In genomic region chr9:124041817-124042116, GRCh38 we compare ENCODE assay signal across 19 cellular contexts. TPM values are rescaled to one million over a fixed set of nuclear protein-coding genes. Genes with fewer than 3 reads are reported as not detected.
DNase-seq lines count a peak whose midpoint lies in the region; ATAC-seq and TF ChIP-seq lines count a peak whose summit lies in the region.
"Had no signal": no experiment of that assay in that cellular context is flagged by ENCODE, and none has a peak within 500 bp of the region (broad histone marks: within the 10 kb centered on the region; RNA-seq: fewer than 3 reads in every experiment).

No MANE protein-coding gene starts in this region.

- no peak overlapping the region for H3K9ac ChIP-seq in OCI-LY3 (ENCODE audit: low read length)

- no peak overlapping the region for H3K4me3 ChIP-seq in OCI-LY3 (ENCODE audit: low read length)
- H3K4me3 ChIP-seq: ovary had no signal

- peaks cover 37% of the 10 kb centered on the region for H3K27me3 ChIP-seq in OCI-LY3 (ENCODE audit: low read depth, low read length)
- H3K27me3 ChIP-seq: ovary had no signal

- no peaks in the 10 kb centered on the region for H3K79me2 ChIP-seq in OCI-LY3 (ENCODE audit: low read length)

- TF ChIP-seq CTCF in natural killer cell (IDR thresholded peaks at IDR 0.05) (no peak), OCI-LY3 (IDR thresholded peaks at IDR 0.05; ENCODE audit: low read depth, low read length) (no peak), type B pancreatic cell (conservative IDR thresholded peaks at IDR 0.05) (no peak)

- no peak for ATAC-seq in natural killer cell treated with Interleukin-12 subunit alpha and Interleukin-12 subunit beta and Interleukin-15 and Interleukin-18, amount 100 ng/mL, for 72 hours
- no peak for ATAC-seq in natural killer cell
- ATAC-seq in left colon: peak; percentile 17
- no peak for ATAC-seq in HG02870 (IDR thresholded peaks at IDR 0.05; ENCODE audit: unreplicated experiment)
- ATAC-seq: Right ventricle myocardium inferior had no signal

- H3K9me3 Mint-ChIP-seq in natural killer cell treated with Interleukin-12 subunit alpha and Interleukin-12 subunit beta and Interleukin-15 and Interleukin-18, amount 100 ng/mL, for 72 hours: no peaks in the 10 kb centered on the region
- H3K9me3 Mint-ChIP-seq in natural killer cell (no peaks in the 10 kb centered on the region), type B pancreatic cell (no peaks in the 10 kb centered on the region)
- H3K9me3 Mint-ChIP-seq: activated CD4-positive, alpha-beta memory T cell treated with anti-CD3 and anti-CD28 coated beads, Interleukin-2, amount 10 ng/mL, durations not matched to agents 7 days and 5 days; dendritic cell treated with granulocyte-macrophage colony-stimulating factor and Interleukin-4, amounts not matched to agents 40 ng/mL and 50 ng/mL, for 4 days had no signal

- no peak overlapping the region for H2AFZ ChIP-seq in OCI-LY3 (ENCODE audit: low read depth, low read length)

- intact Hi-C loops in natural killer cell (cut with micrococcal nuclease) (loop anchor here (1.0 to 5.0 kb wide), 2 partner anchors 317 to 639 kb away; no protein-coding TSS in a partner anchor), left colon (cut with DNase I, micrococcal nuclease) (loop anchor here in 1 of 2 donors (5.0 kb wide), 1 partner anchor 499 kb away; no protein-coding TSS in a partner anchor)

- H3K36me3 Mint-ChIP-seq in natural killer cell treated with Interleukin-12 subunit alpha and Interleukin-12 subunit beta and Interleukin-15 and Interleukin-18, amount 100 ng/mL, for 72 hours: no peaks in the 10 kb centered on the region
- no peaks in the 10 kb centered on the region for H3K36me3 Mint-ChIP-seq in natural killer cell
- no peaks in the 10 kb centered on the region for H3K36me3 Mint-ChIP-seq in type B pancreatic cell

- H3K4me1 ChIP-seq in OCI-LY3 (ENCODE audit: low read length): no peaks in the 10 kb centered on the region; the same call in 1 of the 2 replicates

- no peak overlapping the region for H3K27ac ChIP-seq in OCI-LY3 (ENCODE audit: low read length)
- H3K27ac ChIP-seq: breast epithelium, epithelial cell of prostate, ovary had no signal

- peak overlapping the region; percentile 13 for H3K4me3 Mint-ChIP-seq in natural killer cell treated with Interleukin-12 subunit alpha and Interleukin-12 subunit beta and Interleukin-15 and Interleukin-18, amount 100 ng/mL, for 72 hours
- H3K4me3 Mint-ChIP-seq in natural killer cell (no peak overlapping the region), type B pancreatic cell (peak overlapping the region; percentile 53)
- H3K4me3 Mint-ChIP-seq: activated CD4-positive, alpha-beta memory T cell treated with anti-CD3 and anti-CD28 coated beads, Interleukin-2, amount 10 ng/mL, durations not matched to agents 7 days and 5 days had no signal

- H3K9me3 ChIP-seq in OCI-LY3 (ENCODE audit: insufficient read depth, low read length): no peaks in the 10 kb centered on the region
- H3K9me3 ChIP-seq: breast epithelium, ovary had no signal

- no peaks in the 10 kb centered on the region for H3K4me1 Mint-ChIP-seq in natural killer cell treated with Interleukin-12 subunit alpha and Interleukin-12 subunit beta and Interleukin-15 and Interleukin-18, amount 100 ng/mL, for 72 hours (ENCODE audit: low read depth in 2 of 2)
- H3K4me1 Mint-ChIP-seq in natural killer cell (peaks cover 0 to 7% of the 10 kb centered on the region in 2 donors), type B pancreatic cell (ENCODE audit: unreplicated experiment) (peaks cover 6% of the 10 kb centered on the region)

- H3K36me3 ChIP-seq in OCI-LY3 (replicated peaks; ENCODE audit: low read depth, low read length): no peaks in the 10 kb centered on the region
- H3K36me3 ChIP-seq: breast epithelium, ovary had no signal

- DNase-seq in natural killer cell treated with Interleukin-12 subunit alpha and Interleukin-12 subunit beta and Interleukin-15 and Interleukin-18, amount 100 ng/mL, for 72 hours (ENCODE audit: low spot score): no peak
- DNase-seq in natural killer cell (no peak), left colon (no peak), type B pancreatic cell (ENCODE audit: extremely low spot score, unreplicated experiment) (no peak), NCI-H526 (lab: John Stamatoyannopoulos, UW) (no peak), H4 (ENCODE audit: low spot score) (no peak)
- DNase-seq: activated CD4-positive, alpha-beta memory T cell treated with anti-CD3 and anti-CD28 coated beads, Interleukin-2, amount 10 ng/mL, durations not matched to agents 7 days and 5 days; activated T-cell treated with anti-CD3 and anti-CD28 coated beads, Interleukin-2, amount 50 U/mL, for 1 hour; left cardiac atrium; NCI-H146; ovary; stimulated activated CD4-positive, alpha-beta T cell treated with anti-CD3 and anti-CD28 coated beads, Interleukin-1b, Interleukin-23, amount 100 ng/mL, for 48 hours had no signal

- peak overlapping the region; percentile 80; the same call in 1 of the 2 replicates for H3K4me2 ChIP-seq in OCI-LY3 (ENCODE audit: low read length)

- H3K27me3 Mint-ChIP-seq in natural killer cell treated with Interleukin-12 subunit alpha and Interleukin-12 subunit beta and Interleukin-15 and Interleukin-18, amount 100 ng/mL, for 72 hours: peaks cover 43 to 69% of the 10 kb centered on the region in 2 donors
- H3K27me3 Mint-ChIP-seq in natural killer cell (ENCODE audit: low read depth in 2 of 2) (peaks cover 21 to 47% of the 10 kb centered on the region in 2 donors), type B pancreatic cell (peaks cover 91% of the 10 kb centered on the region)

- no peaks in the 10 kb centered on the region for H4K20me1 ChIP-seq in OCI-LY3 (ENCODE audit: insufficient read depth, low read length)

- no peak overlapping the region for H3K27ac Mint-ChIP-seq in natural killer cell treated with Interleukin-12 subunit alpha and Interleukin-12 subunit beta and Interleukin-15 and Interleukin-18, amount 100 ng/mL, for 72 hours
- H3K27ac Mint-ChIP-seq in natural killer cell (no peak overlapping the region), type B pancreatic cell (no peak overlapping the region)
- H3K27ac Mint-ChIP-seq: activated CD4-positive, alpha-beta memory T cell treated with anti-CD3 and anti-CD28 coated beads, Interleukin-2, amount 10 ng/mL, durations not matched to agents 7 days and 5 days; dendritic cell treated with granulocyte-macrophage colony-stimulating factor and Interleukin-4, amounts not matched to agents 40 ng/mL and 50 ng/mL, for 4 days had no signal

RNA-seq across cellular contexts. Expression of gene LHX2, which starts 30.2 kb away (rescaled TPM):
- not detected for total RNA-seq in natural killer cell treated with Interleukin-12 subunit alpha and Interleukin-12 subunit beta and Interleukin-15 and Interleukin-18, amount 100 ng/mL, for 72 hours
- total RNA-seq in natural killer cell: not detected
- total RNA-seq in left colon: not detected
- total RNA-seq in type B pancreatic cell (ENCODE audit: low replicate concordance): 1.2 TPM in 1 of 2 replicates, not detected in the other
- 2.2 and 8.5 TPM in 2 replicates for total RNA-seq in H4 (2014; rRNA removed; shearing (Covaris generic))
- total RNA-seq: activated CD4-positive, alpha-beta memory T cell treated with anti-CD3 and anti-CD28 coated beads, Interleukin-2, amount 10 ng/mL, durations not matched to agents 7 days and 5 days; breast epithelium; mononuclear cell; Right ventricle myocardium inferior had no signal
